ENCODE assay signal across 9 cellular contexts in genomic region chr1:42953182-42954180, GRCh38. TPM values are rescaled to one million over a fixed set of nuclear protein-coding genes. Genes with fewer than 3 reads are reported as not detected.
DNase-seq lines count a peak whose midpoint lies in the region; ATAC-seq and TF ChIP-seq lines count a peak whose summit lies in the region.
"Had no signal": no experiment of that assay in that cellular context is flagged by ENCODE, and none has a peak within 500 bp of the region (broad histone marks: within the 10 kb centered on the region; RNA-seq: fewer than 3 reads in every experiment).

No MANE protein-coding gene starts in this region.

- H3K27me3 ChIP-seq in mesenchymal stem cell (ENCODE audit: control insufficient read depth in 1 of 2, insufficient read depth in 1 of 2, low read length in 2 of 2): no peaks in the 10 kb centered on the region
- H3K27me3 ChIP-seq in PC-3 (ENCODE audit: low read length): no peaks in the 10 kb centered on the region

- H3F3A ChIP-seq in PC-3 (ENCODE audit: low read length, unreplicated experiment): no peaks in the 10 kb centered on the region

- H3K9ac ChIP-seq in mesenchymal stem cell (ENCODE audit: low read length) (no peak overlapping the region), PC-3 (ENCODE audit: low read length) (no peak overlapping the region)

- H4K20me1 ChIP-seq in PC-3 (ENCODE audit: low read length): peaks cover 64% of the 10 kb centered on the region

- peak overlapping the region; percentile 73 for H2BK15ac ChIP-seq in mesenchymal stem cell (ENCODE audit: low read depth, poor library complexity, severe bottlenecking)

- no peaks in the 10 kb centered on the region for H3K79me1 ChIP-seq in mesenchymal stem cell (replicated peaks; ENCODE audit: low read length, poor library complexity, severe bottlenecking)

- H2AFZ ChIP-seq in mesenchymal stem cell (ENCODE audit: low read depth, low read length) (no peak overlapping the region), PC-3 (ENCODE audit: low read length) (no peak overlapping the region)

- H4K8ac ChIP-seq in mesenchymal stem cell (ENCODE audit: low read length): peak overlapping the region; percentile 60

- no peak overlapping the region for H3K23ac ChIP-seq in mesenchymal stem cell (ENCODE audit: low read length in 2 of 2)

- no peak for TF ChIP-seq CTCF in PC-3 (conservative IDR thresholded peaks at IDR 0.05; ENCODE audit: low read depth, low read length)

- peaks cover 100% of the 10 kb centered on the region for H3K79me2 ChIP-seq in PC-3 (ENCODE audit: low read length)

- H3K27ac ChIP-seq in mesenchymal stem cell (ENCODE audit: low read length, poor library complexity, severe bottlenecking): peak overlapping the region; percentile 71
- H3K27ac ChIP-seq in PC-3 (ENCODE audit: low read length): no peak overlapping the region

- peak overlapping the region; percentile 46 to 75 for H3K18ac ChIP-seq in mesenchymal stem cell (ENCODE audit: low read depth in 1 of 2, low read length in 2 of 2)

- intact Hi-C loops in PC-3 (cut with micrococcal nuclease): no loop called here

- H2BK5ac ChIP-seq in mesenchymal stem cell (ENCODE audit: low read depth, low read length, poor library complexity, severe bottlenecking): peak overlapping the region; percentile 33

- WGBS in mesenchymal stem cell: 89% methylated on average over 13 of the region's 13 CpGs

- no peak overlapping the region for H3K14ac ChIP-seq in mesenchymal stem cell (ENCODE audit: low read length in 2 of 2)

- H3K4ac ChIP-seq in mesenchymal stem cell (ENCODE audit: low read depth in 1 of 2, low read length in 2 of 2): peak overlapping the region; percentile 63 to 88

- H3K36me3 ChIP-seq in mesenchymal stem cell (ENCODE audit: control insufficient read depth in 1 of 2, insufficient read depth in 2 of 2, low read depth in 1 of 2, low read length in 2 of 2) (peaks cover 0 to 24% of the 10 kb centered on the region in 2 experiments), PC-3 (ENCODE audit: low read depth, low read length) (peaks cover 57% of the 10 kb centered on the region)

- no peak overlapping the region for H2BK120ac ChIP-seq in mesenchymal stem cell (ENCODE audit: low read depth, low read length)

- H3K9me2 ChIP-seq in PC-3 (replicated peaks; ENCODE audit: low read length): no peaks in the 10 kb centered on the region

- POLR2A ChIA-PET in PC-3 (lab: Charles Lee; ENCODE audit: unreplicated experiment): no interaction called here

- no peak overlapping the region for H3K4me2 ChIP-seq in mesenchymal stem cell (ENCODE audit: low read length, poor library complexity, severe bottlenecking)
- H3K4me2 ChIP-seq in PC-3 (ENCODE audit: low read length): no peak overlapping the region

- no TSS peak for BruUV-seq in PC-3 (replicated peaks; lab: Mats Ljungman, UMichigan)

- peak overlapping the region in 1 of 2 experiments; percentile 6 for H2BK12ac ChIP-seq in mesenchymal stem cell (ENCODE audit: low read length in 2 of 2)

- H3K9me3 ChIP-seq in mesenchymal stem cell (ENCODE audit: control insufficient read depth, low read length): no peaks in the 10 kb centered on the region
- no peaks in the 10 kb centered on the region for H3K9me3 ChIP-seq in PC-3 (ENCODE audit: low read length)

- H3K4me3 ChIP-seq in mesenchymal stem cell (ENCODE audit: insufficient read depth in 1 of 2, low read depth in 1 of 2, low read length in 2 of 2) (no peak overlapping the region), PC-3 (ENCODE audit: low read length) (no peak overlapping the region)

- DNase-seq in Ammon's horn (ENCODE audit: low spot score) (peak; percentile 89), HT-29 (ENCODE audit: low spot score) (peak; percentile 31), amygdala (lab: John Stamatoyannopoulos, UW) (peak in 42 of 56 donors; percentile 18 to 83 (median 56)), mesenchymal stem cell (no peak), NCI-H1048 (lab: John Stamatoyannopoulos, UW) (no peak), NOMO-1 treated with DMSO at 0.1 percent for 48 hours (lab: John Stamatoyannopoulos, UW; ENCODE audit: unreplicated experiment) (no peak), PC-3 (no peak)
- no peak for DNase-seq in NK-92 treated with Interleukin-12 subunit alpha and Interleukin-12 subunit beta, amount 100 ng/mL, for 24 hours (lab: John Stamatoyannopoulos, UW)
- DNase-seq: DMS79 treated with DMSO at 0.1 percent for 48 hours had no signal

- H3K4me1 ChIP-seq in mesenchymal stem cell (ENCODE audit: control insufficient read depth, insufficient read depth, low read depth, low read length) (peaks cover 41% of the 10 kb centered on the region), PC-3 (ENCODE audit: insufficient read depth, low read length) (peaks cover 68% of the 10 kb centered on the region)

- H2AK5ac ChIP-seq in mesenchymal stem cell (ENCODE audit: low read length, severe bottlenecking): peak overlapping the region; percentile 67

- peak overlapping the region; percentile 6 for H4K91ac ChIP-seq in mesenchymal stem cell (ENCODE audit: low read length)

- no peak for ATAC-seq in PC-3

- CTCF ChIA-PET in PC-3 (lab: Charles Lee): interaction anchor here (0.6 kb wide), 1 partner anchor 120 kb away, joined by 6 read pairs; no protein-coding TSS in a partner anchor

RNA-seq across cellular contexts. Expression of gene SLC2A1, which starts 5.2 kb away (rescaled TPM):
- total RNA-seq in HT-29 (2014; rRNA removed; shearing (Covaris generic)): 916 and 965 TPM in 2 replicates
- polyA plus RNA-seq in mesenchymal stem cell (2013, experiment 1 of 2): 64.6 TPM
- 64.8 TPM for polyA plus RNA-seq in mesenchymal stem cell (2013, experiment 2 of 2)
- 245 and 264 TPM in 2 replicates for total RNA-seq in PC-3 (2014; rRNA removed)

Comparison
In these comparisons a context has a peak if more than half of its experiments do, and no peak if none do; other contexts are left out.
1. DNase-seq: peak in Ammon's horn (single experiment), HT-29 (single experiment) and amygdala (42 of 56); none in mesenchymal stem cell (single experiment), NK-92 treated with Interleukin-12 subunit alpha and Interleukin-12 subunit beta, amount 100 ng/mL, for 24 hours (single experiment), NCI-H1048 (single experiment), NOMO-1 treated with DMSO at 0.1 percent for 48 hours (single experiment) and PC-3 (single experiment).